ENCODE assay signal across 28 cellular contexts in genomic region chr17:49546546-49547535, GRCh38. TPM values are rescaled to one million over a fixed set of nuclear protein-coding genes. Genes with fewer than 3 reads are reported as not detected.
A peak's percentile ranks its signal among the peaks of the same experiment; 100 is the strongest.
DNase-seq lines count a peak whose midpoint lies in the region; ATAC-seq, FAIRE-seq and TF ChIP-seq lines count a peak whose summit lies in the region.
"Had no signal": no experiment of that assay in that cellular context is flagged by ENCODE, and none has a peak within 500 bp of the region (broad histone marks: within the 10 kb centered on the region; RNA-seq: fewer than 3 reads in every experiment).

No MANE protein-coding gene starts in this region.

- ATAC-seq in Right ventricle myocardium inferior = no peak
- no peak for ATAC-seq in right cardiac atrium
- ATAC-seq in HG03469 (IDR thresholded peaks at IDR 0.05; ENCODE audit: unreplicated experiment) = no peak
- ATAC-seq: Panc1, T-cell had no signal

- no peak overlapping the region for H3K4me3 ChIP-seq in right cardiac atrium (ENCODE audit: low read length)
- H3K4me3 ChIP-seq: breast epithelium, lung, testis, uterus had no signal

- intact Hi-C loops in Right ventricle myocardium inferior (cut with DNase I) (no loop called here), right cardiac atrium (cut with DNase I) (loop anchor here in 1 of 4 donors (5.0 kb wide), 1 partner anchor 50 kb away; the partner anchor contains the start of gene NGFR)

- 83% methylated on average over 18 of the region's 18 CpGs for WGBS in right cardiac atrium

- no peak for TF ChIP-seq POLR2A in GM12892 (IDR thresholded peaks at IDR 0.05; ENCODE audit: low read depth, low read length)

- no peaks in the 10 kb centered on the region for H3K9me3 ChIP-seq in right cardiac atrium (ENCODE audit: control insufficient read depth, low read length)
- H3K9me3 ChIP-seq: breast epithelium, testis, uterus had no signal

- H3K27me3 ChIP-seq in right cardiac atrium (ENCODE audit: control insufficient read depth, insufficient read depth) = no peaks in the 10 kb centered on the region
- H3K27me3 ChIP-seq: breast epithelium, testis, uterus had no signal

- no peaks in the 10 kb centered on the region for H3K4me1 ChIP-seq in right cardiac atrium (ENCODE audit: control insufficient read depth, insufficient read depth, low read length)
- H3K4me1 ChIP-seq: uterus had no signal

- DNase-seq in Right ventricle myocardium inferior (ENCODE audit: missing footprints) = peak; percentile 32
- DNase-seq in right cardiac atrium = no peak
- DNase-seq in NCI-H82 (lab: John Stamatoyannopoulos, UW) = peak; percentile 95
- DNase-seq in islet precursor cell = peak; percentile 56
- peak; percentile 2 for DNase-seq in urothelium cell line (ENCODE audit: low spot score)
- DNase-seq in kidney glomerular epithelial cell (lab: John Stamatoyannopoulos, UW) = no peak
- DNase-seq in GM12892 (ENCODE audit: insufficient read length) = no peak
- DNase-seq: activated CD4-positive, alpha-beta T cell treated with anti-CD3 and anti-CD28 coated beads, Interleukin-2, amount 50 U/mL, for 48 hours; activated CD4-positive, CD25-positive, alpha-beta regulatory T cell; activated naive CD4-positive, alpha-beta T cell treated with Interleukin-2 at 50 U/mL for 16 hours; effector CD8-positive, alpha-beta T cell; erythroblast; glutamatergic neuron; IMR-90; NCI-H1092; NCI-H1694 treated with DMSO at 0.1 percent for 48 hours; NCI-H510A treated with DMSO at 0.1 percent for 48 hours; SHP77 treated with DMSO at 0.1 percent for 48 hours; stimulated activated naive CD4-positive, alpha-beta T cell treated with Interleukin-2 at 50 U/mL for 16 hours; T-cell; testis; uterus had no signal

- FAIRE-seq in urothelium cell line (lab: Jason Lieb, UNC) = no peak
- FAIRE-seq in GM12892 (lab: Jason Lieb, UNC) = no peak
- FAIRE-seq: A204.1 had no signal

- H3K27ac ChIP-seq in right cardiac atrium (ENCODE audit: low read length) = no peak overlapping the region
- H3K27ac ChIP-seq: breast epithelium, testis, uterus had no signal

RNA-seq across cellular contexts. Expression of gene NXPH3, which starts 28.8 kb away (rescaled TPM):
- total RNA-seq in Right ventricle myocardium inferior = 4.5 TPM
- 1 to 10 TPM; 3.8 to 6.5 (median 4.9) TPM for total RNA-seq in right cardiac atrium
- 5.9 TPM for polyA plus RNA-seq in right cardiac atrium
- polyA plus RNA-seq in GM12892 (2012; ENCODE audit: missing spikeins) = 0.98 TPM
- total RNA-seq: kidney epithelial cell, T-cell had no signal

RNA-seq across cellular contexts. Expression of gene NGFR, which starts 51.7 kb away (rescaled TPM):
- 10.0 TPM for total RNA-seq in Right ventricle myocardium inferior
- 10 to 100 TPM; 21.6 to 39.8 (median 29.4) TPM for total RNA-seq in right cardiac atrium
- 16.5 TPM for polyA plus RNA-seq in right cardiac atrium
- polyA plus RNA-seq in GM12892 (2012; ENCODE audit: missing spikeins) = 0.45 TPM

Comparison
In these comparisons a context has a peak if more than half of its experiments do, and no peak if none do; other contexts are left out.
1. DNase-seq: peak in Right ventricle myocardium inferior (single experiment), NCI-H82 (single experiment), islet precursor cell (single experiment) and urothelium cell line (single experiment); none in right cardiac atrium (0 of 3), kidney glomerular epithelial cell (single experiment) and GM12892 (single experiment).